ENCODE assay signal across 33 cellular contexts in the genomic region with DNA sequence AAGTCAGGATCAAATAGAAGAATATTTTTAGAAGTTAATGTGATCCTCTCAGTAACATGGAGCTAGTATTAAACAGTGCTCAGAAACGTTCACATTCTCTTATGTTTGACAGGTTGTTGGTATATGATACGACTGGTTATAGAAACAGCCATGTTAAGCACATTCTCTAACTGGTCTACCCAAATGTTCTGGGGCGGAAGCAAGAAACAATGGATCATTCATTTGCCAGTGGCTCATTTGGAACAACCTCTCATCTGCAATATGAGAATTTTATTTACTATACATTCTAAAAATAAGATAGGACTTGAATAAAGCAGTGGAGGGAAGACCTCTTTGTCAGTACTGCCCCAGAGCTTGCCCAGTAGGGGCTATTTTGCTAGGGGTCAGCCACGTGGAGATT.
"Had no signal": no experiment of that assay in that cellular context is flagged by ENCODE, and none has a peak within 500 bp of the region (broad histone marks: within the 10 kb centered on the region; RNA-seq: fewer than 3 reads in every experiment).

No MANE protein-coding gene starts in this region.

- DNase-seq: activated B cell treated with CpG ODN at 0.5 μM for 24 hours; activated CD4-positive, alpha-beta memory T cell treated with anti-CD3 and anti-CD28 coated beads for 36 hours; activated CD4-positive, alpha-beta T cell treated with anti-CD3 and anti-CD28 coated beads for 4 hours; activated CD4-positive, alpha-beta T cell treated with anti-CD3 and anti-CD28 coated beads, Interleukin-2, amount 10 ng/mL, durations not matched to agents 24 days and 14 days; activated CD4-positive, alpha-beta T cell treated with anti-CD3 and anti-CD28 coated beads, Interleukin-2, amount 50 U/mL, for 1 hour; activated CD4-positive, alpha-beta T cell treated with anti-CD3 and anti-CD28 coated beads, Interleukin-2, amount 50 U/mL, for 4 hours; activated CD4-positive, CD25-positive, alpha-beta regulatory T cell treated with anti-CD3 and anti-CD28 coated beads, Interleukin-2, amount 50 U/mL, for 72 hours; activated CD8-positive, alpha-beta memory T cell treated with anti-CD3 and anti-CD28 coated beads, Interleukin-2, amount 50 U/mL, for 4 hours; activated CD8-positive, alpha-beta T cell treated with anti-CD3 and anti-CD28 coated beads for 36 hours; activated effector memory CD4-positive, alpha-beta T cell treated with anti-CD3 and anti-CD28 coated beads, Interleukin-2, amount 50 U/mL, for 16 hours; activated gamma-delta T cell treated with Interleukin-2 at 50 U/mL for 16 hours; activated naive CD4-positive, alpha-beta T cell; activated naive CD4-positive, alpha-beta T cell treated with anti-CD3 and anti-CD28 coated beads for 36 hours; activated naive CD4-positive, alpha-beta T cell treated with anti-CD3 and anti-CD28 coated beads, Interleukin-2, amount 50 U/mL, for 16 hours; activated naive CD8-positive, alpha-beta T cell treated with anti-CD3 and anti-CD28 coated beads for 36 hours; activated T-cell treated with anti-CD3 and anti-CD28 coated beads for 4 hours; activated T-cell treated with anti-CD3 and anti-CD28 coated beads, Interleukin-2, amount 50 U/mL, for 1 hour; activated T-cell treated with anti-CD3 and anti-CD28 coated beads, Interleukin-2, amount 50 U/mL, for 4 hours; activated T-cell treated with anti-CD3 and anti-CD28 coated beads, Interleukin-2, amount 50 U/mL, for 72 hours; adrenal gland; amniotic stem cell; aorta; body of pancreas; brain microvascular endothelial cell; central memory CD4-positive, alpha-beta T cell; T-cell; T-helper 17 cell; T1000 had no signal

- H3K4me1 ChIP-seq: adrenal gland, body of pancreas, breast epithelium had no signal

- H3K4me1 Mint-ChIP-seq: activated B cell treated with CpG ODN at 0.5 μM for 24 hours; activated CD4-positive, alpha-beta T cell treated with anti-CD3 and anti-CD28 coated beads, Interleukin-2, amount 10 ng/mL, durations not matched to agents 24 days and 14 days; activated naive CD8-positive, alpha-beta T cell treated with anti-CD3 and anti-CD28 coated beads for 36 hours; activated T-helper 17 cell treated with anti-CD3 and anti-CD28 coated beads, Interleukin-2, amount 50 U/mL, for 72 hours; T-cell; T-helper 17 cell had no signal

- H3K27ac Mint-ChIP-seq: activated B cell treated with CpG ODN at 0.5 μM for 24 hours; activated CD4-positive, alpha-beta memory T cell treated with anti-CD3 and anti-CD28 coated beads for 36 hours; activated CD4-positive, alpha-beta T cell treated with anti-CD3 and anti-CD28 coated beads, Interleukin-2, amount 10 ng/mL, durations not matched to agents 24 days and 14 days; activated CD8-positive, alpha-beta T cell treated with anti-CD3 and anti-CD28 coated beads for 36 hours; activated naive CD4-positive, alpha-beta T cell treated with anti-CD3 and anti-CD28 coated beads for 36 hours; activated naive CD4-positive, alpha-beta T cell treated with anti-CD3 and anti-CD28 coated beads, Interleukin-2, amount 50 U/mL, for 72 hours; activated naive CD8-positive, alpha-beta T cell treated with anti-CD3 and anti-CD28 coated beads for 36 hours; activated T-cell treated with anti-CD3 and anti-CD28 coated beads, Interleukin-2, amount 50 U/mL, for 72 hours; activated T-helper 1 cell treated with anti-CD3 and anti-CD28 coated beads, Interleukin-12 subunit alpha, Interleukin-12 subunit beta, Interleukin-2, Interleukin-4 antibody, amounts not matched to agents 30 ng/mL and 10 ng/mL and 1 ng/mL, durations not matched to agents 14 hours and 24 hours and 36 hours; activated T-helper 17 cell treated with anti-CD3 and anti-CD28 coated beads, Interleukin-2, amount 50 U/mL, for 72 hours; T-cell; T-helper 17 cell had no signal

- H3K36me3 ChIP-seq: adrenal gland, brain microvascular endothelial cell, breast epithelium had no signal

- H3K4me3 ChIP-seq: adrenal gland, body of pancreas, breast epithelium had no signal

- H3K9me3 Mint-ChIP-seq: activated B cell treated with CpG ODN at 0.5 μM for 24 hours; activated CD4-positive, alpha-beta memory T cell treated with anti-CD3 and anti-CD28 coated beads for 36 hours; activated CD4-positive, alpha-beta T cell treated with anti-CD3 and anti-CD28 coated beads, Interleukin-2, amount 10 ng/mL, durations not matched to agents 24 days and 14 days; activated naive CD4-positive, alpha-beta T cell treated with anti-CD3 and anti-CD28 coated beads, Interleukin-2, amount 50 U/mL, for 72 hours; activated T-cell treated with anti-CD3 and anti-CD28 coated beads, Interleukin-2, amount 50 U/mL, for 4 hours; activated T-helper 1 cell treated with anti-CD3 and anti-CD28 coated beads, Interleukin-12 subunit alpha, Interleukin-12 subunit beta, Interleukin-2, Interleukin-4 antibody, amounts not matched to agents 30 ng/mL and 10 ng/mL and 1 ng/mL, durations not matched to agents 14 hours and 24 hours and 36 hours; activated T-helper 17 cell treated with anti-CD3 and anti-CD28 coated beads, Interleukin-2, amount 50 U/mL, for 72 hours; T-cell had no signal

- H3K27ac ChIP-seq: adrenal gland, body of pancreas, brain microvascular endothelial cell, breast epithelium, VCaP had no signal

- H3K27me3 ChIP-seq: adrenal gland, body of pancreas, brain microvascular endothelial cell, breast epithelium had no signal

- H3K9me3 ChIP-seq: adrenal gland, body of pancreas, breast epithelium had no signal

- H3K27me3 Mint-ChIP-seq: activated B cell treated with CpG ODN at 0.5 μM for 24 hours; activated CD4-positive, alpha-beta memory T cell treated with anti-CD3 and anti-CD28 coated beads for 36 hours; activated CD4-positive, alpha-beta T cell treated with anti-CD3 and anti-CD28 coated beads, Interleukin-2, amount 10 ng/mL, durations not matched to agents 24 days and 14 days; activated CD8-positive, alpha-beta T cell treated with anti-CD3 and anti-CD28 coated beads for 36 hours; activated T-helper 17 cell treated with anti-CD3 and anti-CD28 coated beads, Interleukin-2, amount 50 U/mL, for 72 hours; T-cell; T-helper 17 cell had no signal

- H3K4me3 Mint-ChIP-seq: activated B cell treated with CpG ODN at 0.5 μM for 24 hours; activated CD4-positive, alpha-beta memory T cell treated with anti-CD3 and anti-CD28 coated beads for 36 hours; activated CD4-positive, alpha-beta T cell treated with anti-CD3 and anti-CD28 coated beads, Interleukin-2, amount 10 ng/mL, durations not matched to agents 24 days and 14 days; activated CD8-positive, alpha-beta T cell treated with anti-CD3 and anti-CD28 coated beads for 36 hours; activated naive CD4-positive, alpha-beta T cell treated with anti-CD3 and anti-CD28 coated beads for 36 hours; activated naive CD8-positive, alpha-beta T cell treated with anti-CD3 and anti-CD28 coated beads for 36 hours; activated T-cell treated with anti-CD3 and anti-CD28 coated beads, Interleukin-2, amount 50 U/mL, for 4 hours; activated T-cell treated with anti-CD3 and anti-CD28 coated beads, Interleukin-2, amount 50 U/mL, for 72 hours; activated T-helper 1 cell treated with anti-CD3 and anti-CD28 coated beads, Interleukin-12 subunit alpha, Interleukin-12 subunit beta, Interleukin-2, Interleukin-4 antibody, amounts not matched to agents 30 ng/mL and 10 ng/mL and 1 ng/mL, durations not matched to agents 14 hours and 24 hours and 36 hours; activated T-helper 17 cell treated with anti-CD3 and anti-CD28 coated beads, Interleukin-2, amount 50 U/mL, for 72 hours; T-cell; T-helper 17 cell had no signal

- H3K36me3 Mint-ChIP-seq: activated CD4-positive, alpha-beta memory T cell treated with anti-CD3 and anti-CD28 coated beads for 36 hours; activated naive CD4-positive, alpha-beta T cell treated with anti-CD3 and anti-CD28 coated beads, Interleukin-2, amount 50 U/mL, for 72 hours; activated naive CD8-positive, alpha-beta T cell treated with anti-CD3 and anti-CD28 coated beads for 36 hours; T-cell had no signal

- ATAC-seq: activated CD8-positive, alpha-beta T cell treated with anti-CD3 and anti-CD28 coated beads for 36 hours; activated naive CD4-positive, alpha-beta T cell treated with anti-CD3 and anti-CD28 coated beads, Interleukin-2, amount 50 U/mL, for 72 hours; activated T-cell treated with anti-CD3 and anti-CD28 coated beads, Interleukin-2, amount 50 U/mL, for 4 hours; activated T-cell treated with anti-CD3 and anti-CD28 coated beads, Interleukin-2, amount 50 U/mL, for 72 hours; activated T-helper 17 cell treated with anti-CD3 and anti-CD28 coated beads, Interleukin-2, amount 50 U/mL, for 72 hours; body of pancreas; T-cell; T-helper 17 cell had no signal
